Comparison of ENCODE assay signal across 22 cellular contexts in genomic region chr5:153598099-153598498, GRCh38.
DNase-seq lines count a peak whose midpoint lies in the region; ATAC-seq and FAIRE-seq lines count a peak whose summit lies in the region.
"Had no signal": no experiment of that assay in that cellular context is flagged by ENCODE, and none has a peak within 500 bp of the region (broad histone marks: within the 10 kb centered on the region; RNA-seq: fewer than 3 reads in every experiment).

No MANE protein-coding gene starts in this region.

- no peak overlapping the region for H3K27ac Mint-ChIP-seq in activated T-cell treated with anti-CD3 and anti-CD28 coated beads, Interleukin-2, amount 50 U/mL, for 24 hours
- H3K27ac Mint-ChIP-seq: activated T-helper 1 cell treated with anti-CD3 and anti-CD28 coated beads, Interleukin-12 subunit alpha, Interleukin-12 subunit beta, Interleukin-2, Interleukin-4 antibody, amounts not matched to agents 30 ng/mL and 10 ng/mL and 1 ng/mL, durations not matched to agents 14 hours and 24 hours and 36 hours had no signal

- peaks cover 2% of the 10 kb centered on the region for H3K4me1 Mint-ChIP-seq in activated T-cell treated with anti-CD3 and anti-CD28 coated beads, Interleukin-2, amount 50 U/mL, for 24 hours (ENCODE audit: low read depth)
- H3K4me1 Mint-ChIP-seq: CD14-positive monocyte had no signal

- H4K20me1 ChIP-seq in BLaER1 treated with 17β-estradiol and CSF1 and Interleukin-3, amounts not matched to agents 10 nM and 100 nM = no peaks in the 10 kb centered on the region

- no peaks in the 10 kb centered on the region for H3K27me3 ChIP-seq in BLaER1 treated with 17β-estradiol and CSF1 and Interleukin-3, amounts not matched to agents 10 nM and 100 nM
- H3K27me3 ChIP-seq: cardiac muscle cell, dorsolateral prefrontal cortex, right lobe of liver, SJSA1, stomach had no signal

- H3K4me3 ChIP-seq in BLaER1 treated with 17β-estradiol and CSF1 and Interleukin-3, amounts not matched to agents 10 nM and 100 nM = no peak overlapping the region; a peak in 2 of 20 replicates
- H3K4me3 ChIP-seq: A549, cardiac muscle cell, dorsolateral prefrontal cortex, right lobe of liver, SJSA1, stomach had no signal

- H3K4me3 Mint-ChIP-seq in activated T-cell treated with anti-CD3 and anti-CD28 coated beads, Interleukin-2, amount 50 U/mL, for 24 hours = no peak overlapping the region
- H3K4me3 Mint-ChIP-seq: activated T-helper 1 cell treated with anti-CD3 and anti-CD28 coated beads, Interleukin-12 subunit alpha, Interleukin-12 subunit beta, Interleukin-2, Interleukin-4 antibody, amounts not matched to agents 30 ng/mL and 10 ng/mL and 1 ng/mL, durations not matched to agents 14 hours and 24 hours and 36 hours; CD14-positive monocyte had no signal

- peaks cover 0 to 13% (median 6%) of the 10 kb centered on the region in 11 experiments; a peak in 11 of 22 replicates for H3K9me3 ChIP-seq in BLaER1 treated with 17β-estradiol and CSF1 and Interleukin-3, amounts not matched to agents 10 nM and 100 nM (replicated peaks in 1 of 11)
- H3K9me3 ChIP-seq: A549, right lobe of liver, SJSA1, stomach had no signal

- H3K27ac ChIP-seq in BLaER1 treated with 17β-estradiol and CSF1 and Interleukin-3, amounts not matched to agents 10 nM and 100 nM = peak overlapping the region in 2 of 11 experiments; percentile 34 to 57; a peak in 2 of 22 replicates
- H3K27ac ChIP-seq: A549, cardiac muscle cell, dorsolateral prefrontal cortex, right lobe of liver, SJSA1, stomach had no signal

- H3K27me3 Mint-ChIP-seq in activated T-cell treated with anti-CD3 and anti-CD28 coated beads, Interleukin-2, amount 50 U/mL, for 24 hours = no peaks in the 10 kb centered on the region

- FAIRE-seq in HTR-8/SVneo (lab: Jason Lieb, UNC) = no peak
- FAIRE-seq: A549 had no signal

- no peak overlapping the region; a peak in 1 of 22 replicates for H3K9ac ChIP-seq in BLaER1 treated with 17β-estradiol and CSF1 and Interleukin-3, amounts not matched to agents 10 nM and 100 nM

- H3K36me3 ChIP-seq in BLaER1 treated with 17β-estradiol and CSF1 and Interleukin-3, amounts not matched to agents 10 nM and 100 nM = no peaks in the 10 kb centered on the region
- H3K36me3 ChIP-seq: cardiac muscle cell, right lobe of liver, SJSA1, stomach had no signal

- DNase-seq in HTR-8/SVneo (ENCODE audit: insufficient read length, low spot score) (no peak), LoVo (ENCODE audit: low spot score) (no peak), NCI-H1417 treated with DMSO at 0.1 percent for 48 hours (lab: John Stamatoyannopoulos, UW) (no peak)
- no peak for DNase-seq in activated T-cell treated with anti-CD3 and anti-CD28 coated beads, Interleukin-2, amount 50 U/mL, for 24 hours
- DNase-seq: activated CD4-positive, CD25-positive, alpha-beta regulatory T cell; DMS 273 treated with DMSO at 0.1 percent for 48 hours; dorsolateral prefrontal cortex; erythroblast; left ventricle myocardium superior; MV-4-11; NCI-H2029; right lobe of liver; stomach had no signal

- H3K4me2 ChIP-seq in BLaER1 treated with 17β-estradiol and CSF1 and Interleukin-3, amounts not matched to agents 10 nM and 100 nM = peak overlapping the region in 8 of 11 experiments; percentile 15 to 72 (median 64); a peak in 14 of 22 replicates
- H3K4me2 ChIP-seq: A549 had no signal

- peaks cover 0 to 57% (median 28%) of the 10 kb centered on the region in 10 experiments; a peak in 14 of 20 replicates for H3K4me1 ChIP-seq in BLaER1 treated with 17β-estradiol and CSF1 and Interleukin-3, amounts not matched to agents 10 nM and 100 nM
- H3K4me1 ChIP-seq: A549, right lobe of liver, stomach had no signal

- no peaks in the 10 kb centered on the region for H3K9me3 Mint-ChIP-seq in activated T-cell treated with anti-CD3 and anti-CD28 coated beads, Interleukin-2, amount 50 U/mL, for 24 hours

- no peaks in the 10 kb centered on the region for H3K36me3 Mint-ChIP-seq in activated T-cell treated with anti-CD3 and anti-CD28 coated beads, Interleukin-2, amount 50 U/mL, for 24 hours (ENCODE audit: low read depth)
- H3K36me3 Mint-ChIP-seq: CD14-positive monocyte had no signal

- ATAC-seq in GM19351 (IDR thresholded peaks at IDR 0.05; ENCODE audit: unreplicated experiment) (peak; percentile 72), HG02571 (IDR thresholded peaks at IDR 0.05; ENCODE audit: unreplicated experiment) (peak; percentile 60), HG03342 (IDR thresholded peaks at IDR 0.05; ENCODE audit: unreplicated experiment) (peak; percentile 40)
- ATAC-seq: A549, left ventricle myocardium superior, right lobe of liver had no signal
